In the genomic region with DNA sequence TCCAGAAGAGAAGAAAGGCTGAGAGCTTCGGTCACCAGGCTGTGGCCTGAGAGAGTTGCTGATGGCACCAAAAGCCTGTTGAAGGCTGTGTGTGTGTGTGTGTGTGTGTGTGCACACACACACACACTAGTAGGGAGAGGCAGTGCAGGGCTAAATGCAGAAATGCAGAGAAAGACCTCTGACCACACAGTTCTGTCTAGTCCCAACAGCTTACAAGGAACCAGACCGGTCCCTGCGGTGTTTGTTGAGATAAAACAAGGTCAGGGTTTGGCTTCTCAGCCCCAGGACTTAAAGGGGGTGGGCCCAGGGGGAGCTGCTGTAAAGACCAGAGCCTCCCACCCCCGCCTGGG, we compare ENCODE assay signal across 1 cellular context.
TF ChIP-seq lines count a peak whose summit lies in the region.

No MANE protein-coding gene starts in this region.

TF ChIP-seq in WTC11, 78 proteins besides CTCF, POLR2A, EP300 and RAD21 (continued from another document):
- TF ChIP-seq, protein P1, sequence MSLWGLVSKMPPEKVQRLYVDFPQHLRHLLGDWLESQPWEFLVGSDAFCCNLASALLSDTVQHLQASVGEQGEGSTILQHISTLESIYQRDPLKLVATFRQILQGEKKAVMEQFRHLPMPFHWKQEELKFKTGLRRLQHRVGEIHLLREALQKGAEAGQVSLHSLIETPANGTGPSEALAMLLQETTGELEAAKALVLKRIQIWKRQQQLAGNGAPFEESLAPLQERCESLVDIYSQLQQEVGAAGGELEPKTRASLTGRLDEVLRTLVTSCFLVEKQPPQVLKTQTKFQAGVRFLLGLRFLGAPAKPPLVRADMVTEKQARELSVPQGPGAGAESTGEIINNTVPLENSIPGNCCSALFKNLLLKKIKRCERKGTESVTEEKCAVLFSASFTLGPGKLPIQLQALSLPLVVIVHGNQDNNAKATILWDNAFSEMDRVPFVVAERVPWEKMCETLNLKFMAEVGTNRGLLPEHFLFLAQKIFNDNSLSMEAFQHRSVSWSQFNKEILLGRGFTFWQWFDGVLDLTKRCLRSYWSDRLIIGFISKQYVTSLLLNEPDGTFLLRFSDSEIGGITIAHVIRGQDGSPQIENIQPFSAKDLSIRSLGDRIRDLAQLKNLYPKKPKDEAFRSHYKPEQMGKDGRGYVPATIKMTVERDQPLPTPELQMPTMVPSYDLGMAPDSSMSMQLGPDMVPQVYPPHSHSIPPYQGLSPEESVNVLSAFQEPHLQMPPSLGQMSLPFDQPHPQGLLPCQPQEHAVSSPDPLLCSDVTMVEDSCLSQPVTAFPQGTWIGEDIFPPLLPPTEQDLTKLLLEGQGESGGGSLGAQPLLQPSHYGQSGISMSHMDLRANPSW (CRISPR knock-in tag; conservative IDR thresholded peaks at IDR 0.05; ENCODE audit: low read depth) = no peak
- no peak for TF ChIP-seq ZNF423 (CRISPR knock-in tag; IDR thresholded peaks at IDR 0.05)
- TF ChIP-seq, protein P2, sequence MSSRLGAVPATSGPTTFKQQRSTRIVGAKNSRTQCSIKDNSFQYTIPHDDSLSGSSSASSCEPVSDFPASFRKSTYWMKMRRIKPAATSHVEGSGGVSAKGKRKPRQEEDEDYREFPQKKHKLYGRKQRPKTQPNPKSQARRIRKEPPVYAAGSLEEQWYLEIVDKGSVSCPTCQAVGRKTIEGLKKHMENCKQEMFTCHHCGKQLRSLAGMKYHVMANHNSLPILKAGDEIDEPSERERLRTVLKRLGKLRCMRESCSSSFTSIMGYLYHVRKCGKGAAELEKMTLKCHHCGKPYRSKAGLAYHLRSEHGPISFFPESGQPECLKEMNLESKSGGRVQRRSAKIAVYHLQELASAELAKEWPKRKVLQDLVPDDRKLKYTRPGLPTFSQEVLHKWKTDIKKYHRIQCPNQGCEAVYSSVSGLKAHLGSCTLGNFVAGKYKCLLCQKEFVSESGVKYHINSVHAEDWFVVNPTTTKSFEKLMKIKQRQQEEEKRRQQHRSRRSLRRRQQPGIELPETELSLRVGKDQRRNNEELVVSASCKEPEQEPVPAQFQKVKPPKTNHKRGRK (CRISPR knock-in tag; IDR thresholded peaks at IDR 0.05; ENCODE audit: borderline replicate concordance) = no peak
- no peak for TF ChIP-seq ESRRA (CRISPR knock-in tag; IDR thresholded peaks at IDR 0.05; ENCODE audit: borderline replicate concordance)
- no peak for TF ChIP-seq ZNF396 (CRISPR knock-in tag; IDR thresholded peaks at IDR 0.05; ENCODE audit: borderline replicate concordance)
- TF ChIP-seq NFYB (CRISPR knock-in tag; conservative IDR thresholded peaks at IDR 0.05; ENCODE audit: low read depth) = no peak
- no peak for TF ChIP-seq GRHL2 (CRISPR knock-in tag; IDR thresholded peaks at IDR 0.05; ENCODE audit: insufficient replicate concordance, severe bottlenecking)
